In genomic region chr2:121128741-121129659, GRCh38 we compare ENCODE assay signal across 8 cellular contexts.
A peak's percentile ranks its signal among the peaks of the same experiment; 100 is the strongest.
DNase-seq lines count a peak whose midpoint lies in the region; ATAC-seq and TF ChIP-seq lines count a peak whose summit lies in the region.

No MANE protein-coding gene starts in this region.

- H3K27ac ChIP-seq in Peyer's patch (no peak overlapping the region), esophagus squamous epithelium (peak overlapping the region; percentile 39 to 74 (median 47)), parathyroid adenoma (no peak overlapping the region), SJCRH30 (no peak overlapping the region)
- no peak overlapping the region for H3K27ac ChIP-seq in CD8-positive, alpha-beta T cell (ENCODE audit: low read depth, low read length)

- no peaks in the 10 kb centered on the region for H3K4me1 ChIP-seq in Peyer's patch
- peaks cover 0 to 55% (median 6%) of the 10 kb centered on the region in 3 donors for H3K4me1 ChIP-seq in esophagus squamous epithelium
- no peaks in the 10 kb centered on the region for H3K4me1 ChIP-seq in parathyroid adenoma
- H3K4me1 ChIP-seq in CD8-positive, alpha-beta T cell (ENCODE audit: insufficient read depth, low read length), result no peaks in the 10 kb centered on the region
- H3K4me1 ChIP-seq in SJCRH30, result no peaks in the 10 kb centered on the region

- intact Hi-C loops in esophagus squamous epithelium (cut with DNase I), result no loop called here
- intact Hi-C loops in CD8-positive, alpha-beta T cell (cut with DNase I, micrococcal nuclease), result no loop called here

- no peak overlapping the region for H3K9ac ChIP-seq in parathyroid adenoma

- H3K9me3 Mint-ChIP-seq in CD8-positive, alpha-beta T cell, result no peaks in the 10 kb centered on the region

- TF ChIP-seq POLR2A in Peyer's patch (IDR thresholded peaks at IDR 0.05) (no peak), esophagus squamous epithelium (IDR thresholded peaks at IDR 0.05) (no peak)

- POLR2A ChIA-PET in CD8-positive, alpha-beta T cell (lab: Charles Lee), result no interaction called here

- no peaks in the 10 kb centered on the region for H3K9me3 ChIP-seq in Peyer's patch
- H3K9me3 ChIP-seq in esophagus squamous epithelium, result no peaks in the 10 kb centered on the region
- H3K9me3 ChIP-seq in parathyroid adenoma (ENCODE audit: control insufficient read depth, low read length), result no peaks in the 10 kb centered on the region
- H3K9me3 ChIP-seq in CD8-positive, alpha-beta T cell (ENCODE audit: low read length), result no peaks in the 10 kb centered on the region
- H3K9me3 ChIP-seq in SJCRH30 (replicated peaks), result no peaks in the 10 kb centered on the region

- no peak overlapping the region for H3K4me2 ChIP-seq in parathyroid adenoma (ENCODE audit: low read length)

- WGBS in esophagus squamous epithelium, 2 donors, result 52 to 56% methylated on average over 9 to 11 of the region's 12 CpGs

- no peaks in the 10 kb centered on the region for H3K36me3 Mint-ChIP-seq in CD8-positive, alpha-beta T cell

- CTCF ChIA-PET in CD8-positive, alpha-beta T cell (lab: Charles Lee), result no interaction called here

- H3K4me3 ChIP-seq in Peyer's patch (no peak overlapping the region), esophagus squamous epithelium (no peak overlapping the region), parathyroid adenoma (ENCODE audit: low read depth, low read length) (no peak overlapping the region), SJCRH30 (no peak overlapping the region)
- H3K4me3 ChIP-seq in CD8-positive, alpha-beta T cell (ENCODE audit: low read depth, low read length), result no peak overlapping the region

- no peak overlapping the region for H3K4me3 Mint-ChIP-seq in CD8-positive, alpha-beta T cell

- H3K27ac Mint-ChIP-seq in CD8-positive, alpha-beta T cell, result no peak overlapping the region

- TF ChIP-seq CTCF in Peyer's patch (IDR thresholded peaks at IDR 0.05) (peak in 4 of 6 experiments; percentile 30 to 91 (median 84)), esophagus squamous epithelium (IDR thresholded peaks at IDR 0.05) (peak in 4 of 6 experiments; percentile 32 to 70 (median 51)), parathyroid adenoma (IDR thresholded peaks at IDR 0.05) (peak; percentile 61)
- no peak for TF ChIP-seq CTCF in CD8-positive, alpha-beta T cell (IDR thresholded peaks at IDR 0.05)

- no peaks in the 10 kb centered on the region for H3K27me3 ChIP-seq in Peyer's patch
- H3K27me3 ChIP-seq in esophagus squamous epithelium, result no peaks in the 10 kb centered on the region
- no peaks in the 10 kb centered on the region for H3K27me3 ChIP-seq in parathyroid adenoma (ENCODE audit: control insufficient read depth, insufficient read depth, low read length)
- no peaks in the 10 kb centered on the region for H3K27me3 ChIP-seq in CD8-positive, alpha-beta T cell (ENCODE audit: insufficient read depth, low read length)
- peaks cover 4% of the 10 kb centered on the region; the same call in 1 of the 2 replicates for H3K27me3 ChIP-seq in SJCRH30

- peak; percentile 50 for ATAC-seq in GM21576 (IDR thresholded peaks at IDR 0.05; ENCODE audit: unreplicated experiment)
- ATAC-seq in CD8-positive, alpha-beta T cell, result no peak

- no peaks in the 10 kb centered on the region for H3K4me1 Mint-ChIP-seq in CD8-positive, alpha-beta T cell (ENCODE audit: low read depth)

- peaks cover 2% of the 10 kb centered on the region for H3K27me3 Mint-ChIP-seq in CD8-positive, alpha-beta T cell (ENCODE audit: low read depth)

- DNase-seq in CD1c-positive myeloid dendritic cell (ENCODE audit: extremely low spot score) (peak; percentile 62), Peyer's patch (peak in 2 of 3 donors; percentile 82 to 85), esophagus squamous epithelium (lab: John Stamatoyannopoulos, UW) (no peak), NCI-H187 (lab: John Stamatoyannopoulos, UW) (no peak), SJCRH30 (no peak)
- DNase-seq in CD8-positive, alpha-beta T cell, result no peak

- no peaks in the 10 kb centered on the region for H3K79me2 ChIP-seq in parathyroid adenoma

- H2AFZ ChIP-seq in parathyroid adenoma, result no peak overlapping the region

- no peaks in the 10 kb centered on the region for H3K36me3 ChIP-seq in Peyer's patch
- H3K36me3 ChIP-seq in esophagus squamous epithelium, result no peaks in the 10 kb centered on the region
- H3K36me3 ChIP-seq in parathyroid adenoma (ENCODE audit: control insufficient read depth, insufficient read depth, low read length), result no peaks in the 10 kb centered on the region
- H3K36me3 ChIP-seq in CD8-positive, alpha-beta T cell (ENCODE audit: insufficient read depth, low read length), result no peaks in the 10 kb centered on the region
- H3K36me3 ChIP-seq in SJCRH30, result no peaks in the 10 kb centered on the region

Comparison
In these comparisons a context has a peak if more than half of its experiments do, and no peak if none do; other contexts are left out.
1. DNase-seq: peak in CD1c-positive myeloid dendritic cell (single experiment) and Peyer's patch (2 of 3); none in esophagus squamous epithelium (single experiment), CD8-positive, alpha-beta T cell (0 of 7), NCI-H187 (0 of 2) and SJCRH30 (0 of 2).
2. H3K27ac ChIP-seq: peak in esophagus squamous epithelium (4 of 4); none in Peyer's patch (0 of 4), parathyroid adenoma (single experiment), CD8-positive, alpha-beta T cell (single experiment) and SJCRH30 (single experiment).